1 cellular context compared by ENCODE assay signal in genomic region chr4:126779001-126779400, GRCh38.
TF ChIP-seq lines count a peak whose summit lies in the region.

No MANE protein-coding gene starts in this region.

TF ChIP-seq in HCT116, 20 proteins besides CTCF, POLR2A, EP300 and RAD21 (continued from another document):
- TF ChIP-seq YY1 (IDR thresholded peaks at IDR 0.05; ENCODE audit: extremely low read depth, insufficient replicate concordance, low read depth, low read length) (no peak), ZNF274 (IDR thresholded peaks at IDR 0.05; ENCODE audit: low read depth, low read length) (no peak), FOSL1 (IDR thresholded peaks at IDR 0.05; ENCODE audit: low read depth) (no peak), JUND (IDR thresholded peaks at IDR 0.05) (no peak), TCF7L2 (IDR thresholded peaks at IDR 0.05; ENCODE audit: borderline replicate concordance, extremely low read depth, insufficient read depth, insufficient read length) (no peak), SRF (IDR thresholded peaks at IDR 0.05; ENCODE audit: low read depth) (no peak), ELF1 (IDR thresholded peaks at IDR 0.05; ENCODE audit: borderline replicate concordance, low read depth) (no peak)
TF ChIP-seq in HCT116: peak in this region for 0.
